17 cellular contexts compared by ENCODE assay signal in genomic region chr6:31697555-31697954, GRCh38. TPM values are rescaled to one million over a fixed set of nuclear protein-coding genes. Genes with fewer than 3 reads are reported as not detected.
A peak's percentile ranks its signal among the peaks of the same experiment; 100 is the strongest.
DNase-seq lines count a peak whose midpoint lies in the region; ATAC-seq and TF ChIP-seq lines count a peak whose summit lies in the region.
"Had no signal": no experiment of that assay in that cellular context is flagged by ENCODE, and none has a peak within 500 bp of the region (broad histone marks: within the 10 kb centered on the region; RNA-seq: fewer than 3 reads in every experiment).

No MANE protein-coding gene starts in this region.

- H3K4me3 ChIP-seq in ascending aorta, result no peak overlapping the region
- no peak overlapping the region for H3K4me3 ChIP-seq in upper lobe of right lung
- H3K4me3 ChIP-seq: adrenal gland, mucosa of descending colon, PC-9 had no signal

- H3K27me3 ChIP-seq in ascending aorta (no peaks in the 10 kb centered on the region), upper lobe of right lung (no peaks in the 10 kb centered on the region)
- H3K27me3 ChIP-seq: adrenal gland had no signal

- CTCF ChIA-PET in T-cell (lab: Charles Lee), result interaction anchor here in 1 of 2 donors (0.6 kb wide), 1 partner anchor 261 kb away, joined by 3 read pairs; no protein-coding TSS in a partner anchor

- H3K36me3 ChIP-seq in ascending aorta (peaks cover 44 to 63% of the 10 kb centered on the region in 2 donors), upper lobe of right lung (peaks cover 77% of the 10 kb centered on the region)

- no peak overlapping the region for H3K4me3 Mint-ChIP-seq in activated naive CD4-positive, alpha-beta T cell treated with anti-CD3 and anti-CD28 coated beads, Interleukin-2, amount 50 U/mL, for 24 hours
- H3K4me3 Mint-ChIP-seq in T-cell, result no peak overlapping the region
- H3K4me3 Mint-ChIP-seq in endothelial cell (ENCODE audit: unreplicated experiment), result peak overlapping the region; percentile 5
- no peak overlapping the region for H3K4me3 Mint-ChIP-seq in stimulated activated memory B cell treated with anti-CD40 and anti-IgM and Interleukin-4, amounts not matched to agents 10 μg/mL and 1 μg/mL and 100 μg/mL, for 72 hours

- POLR2A ChIA-PET in T-cell (lab: Charles Lee), result interaction anchor here (0.6 kb wide), 2 partner anchors 183 to 318 kb away, joined by 3 to 5 read pairs; no protein-coding TSS in a partner anchor

- intact Hi-C loops in ascending aorta (cut with DNase I), result no loop called here
- intact Hi-C loops in upper lobe of right lung (cut with DNase I), result loop anchor here (10.0 kb wide), 1 partner anchor 137 kb away; no protein-coding TSS in a partner anchor

- H3K27ac Mint-ChIP-seq in activated naive CD4-positive, alpha-beta T cell treated with anti-CD3 and anti-CD28 coated beads, Interleukin-2, amount 50 U/mL, for 24 hours, result peak overlapping the region; percentile 13
- H3K27ac Mint-ChIP-seq in T-cell (peak overlapping the region; percentile 66 to 74), endothelial cell (ENCODE audit: unreplicated experiment) (peak overlapping the region; percentile 84)
- peak overlapping the region; percentile 23 for H3K27ac Mint-ChIP-seq in stimulated activated memory B cell treated with anti-CD40 and anti-IgM and Interleukin-4, amounts not matched to agents 10 μg/mL and 1 μg/mL and 100 μg/mL, for 72 hours

- TF ChIP-seq CTCF in endothelial cell (IDR thresholded peaks at IDR 0.05; ENCODE audit: unreplicated experiment) (no peak), ascending aorta (IDR thresholded peaks at IDR 0.05) (no peak), upper lobe of right lung (IDR thresholded peaks at IDR 0.05) (no peak)

- H3K36me3 Mint-ChIP-seq in activated naive CD4-positive, alpha-beta T cell treated with anti-CD3 and anti-CD28 coated beads, Interleukin-2, amount 50 U/mL, for 24 hours, result peaks cover 2% of the 10 kb centered on the region
- H3K36me3 Mint-ChIP-seq in T-cell (peaks cover 29% of the 10 kb centered on the region), endothelial cell (ENCODE audit: low read depth, unreplicated experiment) (peaks cover 10% of the 10 kb centered on the region)
- peaks cover 24% of the 10 kb centered on the region for H3K36me3 Mint-ChIP-seq in stimulated activated memory B cell treated with anti-CD40 and anti-IgM and Interleukin-4, amounts not matched to agents 10 μg/mL and 1 μg/mL and 100 μg/mL, for 72 hours

- H3K4me1 ChIP-seq in ascending aorta (peaks cover 13 to 14% of the 10 kb centered on the region in 2 donors), upper lobe of right lung (peaks cover 17% of the 10 kb centered on the region)

- no peak for ATAC-seq in T-cell (replicated peaks in 1 of 4)
- ATAC-seq in stimulated activated memory B cell treated with anti-CD40 and anti-IgM and Interleukin-4, amounts not matched to agents 10 μg/mL and 1 μg/mL and 100 μg/mL, for 72 hours, result no peak
- no peak for ATAC-seq in upper lobe of right lung
- ATAC-seq in GM21526 (IDR thresholded peaks at IDR 0.05; ENCODE audit: low FRiP score, unreplicated experiment), result no peak
- ATAC-seq: mucosa of descending colon; stimulated activated naive CD8-positive, alpha-beta T cell treated with anti-CD3 and anti-CD28 coated beads, Interleukin-15, Interleukin-2, amounts not matched to agents 100 U/mL and 50 U/mL, for 24 hours had no signal

- no peaks in the 10 kb centered on the region for H3K27me3 Mint-ChIP-seq in activated naive CD4-positive, alpha-beta T cell treated with anti-CD3 and anti-CD28 coated beads, Interleukin-2, amount 50 U/mL, for 24 hours
- H3K27me3 Mint-ChIP-seq in T-cell (no peaks in the 10 kb centered on the region), endothelial cell (ENCODE audit: unreplicated experiment) (peaks cover 3% of the 10 kb centered on the region)
- no peaks in the 10 kb centered on the region for H3K27me3 Mint-ChIP-seq in stimulated activated memory B cell treated with anti-CD40 and anti-IgM and Interleukin-4, amounts not matched to agents 10 μg/mL and 1 μg/mL and 100 μg/mL, for 72 hours

- no peaks in the 10 kb centered on the region for H3K9me3 Mint-ChIP-seq in activated naive CD4-positive, alpha-beta T cell treated with anti-CD3 and anti-CD28 coated beads, Interleukin-2, amount 50 U/mL, for 24 hours
- H3K9me3 Mint-ChIP-seq in T-cell, result no peaks in the 10 kb centered on the region
- no peaks in the 10 kb centered on the region for H3K9me3 Mint-ChIP-seq in endothelial cell (ENCODE audit: unreplicated experiment)
- no peaks in the 10 kb centered on the region for H3K9me3 Mint-ChIP-seq in stimulated activated memory B cell treated with anti-CD40 and anti-IgM and Interleukin-4, amounts not matched to agents 10 μg/mL and 1 μg/mL and 100 μg/mL, for 72 hours

- H3K9me3 ChIP-seq in ascending aorta, result no peaks in the 10 kb centered on the region
- no peaks in the 10 kb centered on the region for H3K9me3 ChIP-seq in upper lobe of right lung
- H3K9me3 ChIP-seq: adrenal gland, mucosa of descending colon had no signal

- DNase-seq in activated naive CD4-positive, alpha-beta T cell treated with anti-CD3 and anti-CD28 coated beads, Interleukin-2, amount 50 U/mL, for 16 hours, result no peak
- DNase-seq in T-cell (no peak), endothelial cell (ENCODE audit: low spot score) (no peak), ascending aorta (ENCODE audit: low spot score in 2 of 2) (no peak), upper lobe of right lung (no peak)
- DNase-seq: activated CD4-positive, alpha-beta T cell treated with anti-CD3 and anti-CD28 coated beads for 4 hours; adrenal gland; HCEC 1CT; mucosa of descending colon; NCI-H446; PC-9; stimulated activated CD4-positive, alpha-beta T cell treated with anti-CD3 and anti-CD28 coated beads, Interleukin-4, amount 100 ng/mL, for 24 hours; stimulated activated naive CD8-positive, alpha-beta T cell treated with anti-CD3 and anti-CD28 coated beads, Interleukin-15, Interleukin-2, amounts not matched to agents 100 U/mL and 50 U/mL, for 24 hours had no signal

- H3K4me1 Mint-ChIP-seq in activated naive CD4-positive, alpha-beta T cell treated with anti-CD3 and anti-CD28 coated beads, Interleukin-2, amount 50 U/mL, for 24 hours, result peaks cover 32% of the 10 kb centered on the region
- H3K4me1 Mint-ChIP-seq in T-cell (peaks cover 30 to 40% (median 35%) of the 10 kb centered on the region in 3 donors), endothelial cell (ENCODE audit: unreplicated experiment) (peaks cover 30% of the 10 kb centered on the region)
- H3K4me1 Mint-ChIP-seq in stimulated activated memory B cell treated with anti-CD40 and anti-IgM and Interleukin-4, amounts not matched to agents 10 μg/mL and 1 μg/mL and 100 μg/mL, for 72 hours, result peaks cover 33% of the 10 kb centered on the region

- H3K27ac ChIP-seq in ascending aorta, result no peak overlapping the region
- no peak overlapping the region for H3K27ac ChIP-seq in upper lobe of right lung
- H3K27ac ChIP-seq: adrenal gland, PC-9 had no signal

RNA-seq across cellular contexts. Expression of gene ABHD16A, which starts 5.6 kb away (rescaled TPM):
- total RNA-seq in T-cell, result 10 to 100 TPM; 58.2 to 74.4 (median 61.2) TPM
- total RNA-seq in endothelial cell (ENCODE audit: unreplicated experiment), result 54.7 TPM
- 28.0 TPM for total RNA-seq in ascending aorta
- total RNA-seq in upper lobe of right lung, result 55.8 TPM

RNA-seq across cellular contexts. Expression of gene LY6G6F, which starts 9.1 kb away (rescaled TPM):
- total RNA-seq in T-cell (not detected), endothelial cell (ENCODE audit: unreplicated experiment) (not detected), ascending aorta (not detected), upper lobe of right lung (not detected)
- total RNA-seq: adrenal gland, mucosa of descending colon, PC-9, renal cortical epithelial cell had no signal

RNA-seq across cellular contexts. Expression of gene LY6G5C, which starts 16.7 kb away (rescaled TPM):
- total RNA-seq in T-cell (1 to 10 TPM in 4 of 5 donors, under 1 TPM in 1; 0.75 to 8.8 (median 5.8) TPM), endothelial cell (ENCODE audit: unreplicated experiment) (22.0 TPM), ascending aorta (0.96 TPM), upper lobe of right lung (3.4 TPM)

RNA-seq across cellular contexts. Expression of gene LY6G6D, which starts 17.6 kb away (rescaled TPM):
- not detected for total RNA-seq in T-cell
- not detected for total RNA-seq in endothelial cell (ENCODE audit: unreplicated experiment)
- not detected for total RNA-seq in ascending aorta
- total RNA-seq in upper lobe of right lung, result not detected
- total RNA-seq: adrenal gland, PC-9, renal cortical epithelial cell had no signal

RNA-seq across cellular contexts. Expression of gene LY6G6C, which starts 24.0 kb away (rescaled TPM):
- total RNA-seq in T-cell (not detected), endothelial cell (ENCODE audit: unreplicated experiment) (0.28 TPM), ascending aorta (not detected), upper lobe of right lung (not detected)
- total RNA-seq: adrenal gland, renal cortical epithelial cell had no signal

Comparison
In these comparisons a context has a peak if more than half of its experiments do, and no peak if none do; other contexts are left out.
1. H3K27ac Mint-ChIP-seq: peak in every context shown above with its lines; median percentile 84 in endothelial cell; 70 in T-cell; 23 in stimulated activated memory B cell treated with anti-CD40 and anti-IgM and Interleukin-4, amounts not matched to agents 10 μg/mL and 1 μg/mL and 100 μg/mL, for 72 hours; 13 in activated naive CD4-positive, alpha-beta T cell treated with anti-CD3 and anti-CD28 coated beads, Interleukin-2, amount 50 U/mL, for 24 hours.